In the genomic region with DNA sequence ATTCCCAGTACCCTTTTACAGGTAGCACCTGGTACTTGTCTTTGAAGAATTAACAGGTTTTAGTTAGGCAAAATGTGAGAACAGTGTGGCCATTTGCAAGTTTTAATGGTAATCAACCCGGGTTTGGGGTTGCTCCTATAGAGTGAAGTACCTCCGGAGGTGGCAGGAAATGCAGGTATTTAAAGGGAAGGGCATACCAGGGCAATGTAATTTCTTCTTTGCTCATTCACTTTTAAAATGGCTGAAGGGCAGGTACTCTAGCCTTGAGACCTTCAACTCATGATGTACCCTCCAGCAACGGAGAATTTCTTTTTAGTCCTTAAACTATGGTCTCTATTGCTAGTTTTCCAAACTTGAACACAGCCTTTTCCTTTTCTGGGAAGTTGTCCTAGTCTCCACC, we compare ENCODE assay signal across 8 cellular contexts. TPM values are rescaled to one million over a fixed set of nuclear protein-coding genes. Genes with fewer than 3 reads are reported as not detected.
DNase-seq lines count a peak whose midpoint lies in the region; ATAC-seq and TF ChIP-seq lines count a peak whose summit lies in the region.

No MANE protein-coding gene starts in this region.

- H4K8ac ChIP-seq in trophoblast cell (ENCODE audit: low read depth, low read length), result no peak overlapping the region

- H4K91ac ChIP-seq in trophoblast cell (ENCODE audit: low read depth, low read length), result no peak overlapping the region

- H3K27me3 ChIP-seq in esophagus (ENCODE audit: control insufficient read depth in 1 of 2, insufficient read depth in 2 of 2, low read length in 2 of 2) (no peaks in the 10 kb centered on the region), trophoblast cell (ENCODE audit: insufficient read depth, low read length) (no peaks in the 10 kb centered on the region)

- H3K27ac ChIP-seq in esophagus (ENCODE audit: low read depth in 2 of 2, low read length in 1 of 2) (peak overlapping the region; percentile 40 to 99), trophoblast cell (ENCODE audit: low read depth, low read length) (no peak overlapping the region)

- no peak overlapping the region for H2AFZ ChIP-seq in trophoblast cell (ENCODE audit: insufficient read depth, low read length, poor library complexity)

- H3K9ac ChIP-seq in trophoblast cell (ENCODE audit: low read length), result peak overlapping the region; percentile 55

- no peak overlapping the region for H3K23ac ChIP-seq in trophoblast cell (ENCODE audit: low read length)

- H3K36me3 ChIP-seq in esophagus (ENCODE audit: control insufficient read depth in 2 of 2, insufficient read depth in 2 of 2, low read length in 1 of 2) (no peaks in the 10 kb centered on the region), trophoblast cell (ENCODE audit: control insufficient read depth in 1 of 2, insufficient read depth in 2 of 2, low read length in 2 of 2) (peaks cover 0 to 2% of the 10 kb centered on the region in 2 experiments)

- H3K14ac ChIP-seq in trophoblast cell (ENCODE audit: low read length), result no peak overlapping the region

- ATAC-seq in GM18520 (IDR thresholded peaks at IDR 0.05; ENCODE audit: unreplicated experiment) (no peak), GM21423 (IDR thresholded peaks at IDR 0.05; ENCODE audit: unreplicated experiment) (no peak)

- H2BK12ac ChIP-seq in trophoblast cell (ENCODE audit: low read length), result no peak overlapping the region

- H3K9me3 ChIP-seq in esophagus (ENCODE audit: control insufficient read depth in 2 of 2, insufficient read depth in 1 of 2, low read depth in 1 of 2, low read length in 1 of 2) (no peaks in the 10 kb centered on the region), trophoblast cell (ENCODE audit: insufficient read depth, low read depth, low read length) (no peaks in the 10 kb centered on the region)

- H3K4me2 ChIP-seq in trophoblast cell (ENCODE audit: low read length), result peak overlapping the region; percentile 91

- H4K12ac ChIP-seq in trophoblast cell (ENCODE audit: low read depth, low read length), result no peak overlapping the region

- no peak for TF ChIP-seq CTCF in GM12865 (IDR thresholded peaks at IDR 0.05; ENCODE audit: insufficient read depth, low read depth, low read length, missing control alignments)

- H3K4ac ChIP-seq in trophoblast cell (ENCODE audit: low read depth, low read length), result no peak overlapping the region

- H2BK5ac ChIP-seq in trophoblast cell (ENCODE audit: low read depth, low read length, poor library complexity), result no peak overlapping the region

- peaks cover 28% of the 10 kb centered on the region for H3K79me2 ChIP-seq in trophoblast cell (ENCODE audit: control insufficient read depth, insufficient read depth, low read length, poor library complexity)

- WGBS in esophagus, 2 donors, result 24 to 28% methylated on average over 3 of the region's 3 CpGs
- WGBS in trophoblast cell (ENCODE audit: extremely low coverage, insufficient coverage, insufficient read length), result no CpG with 5 or more reads among the region's 3 CpGs

- H2AK5ac ChIP-seq in trophoblast cell (ENCODE audit: low read length), result no peak overlapping the region

- DNase-seq in GM12865 (ENCODE audit: low read depth) (peak; percentile 38), trophoblast cell (no peak), NCI-H446 treated with DMSO at 0.1 percent for 48 hours (lab: John Stamatoyannopoulos, UW) (no peak), cerebellar nuclear complex (lab: John Stamatoyannopoulos, UW) (no peak)

- 0 out of 2 replicates have a peak, but pooled peaks have one; percentile 16 for TF ChIP-seq POLR2A in Raji (IDR thresholded peaks at IDR 0.05; ENCODE audit: insufficient read depth, low read depth, low read length)

- H3K4me3 ChIP-seq in GM12865 (ENCODE audit: low read depth, low read length) (peak overlapping the region; percentile 82), esophagus (ENCODE audit: low read depth in 1 of 2, low read length in 2 of 2) (peak overlapping the region in 1 of 2 donors; percentile 94), trophoblast cell (ENCODE audit: low read depth, low read length) (no peak overlapping the region)

- H3K18ac ChIP-seq in trophoblast cell (ENCODE audit: low read length), result no peak overlapping the region

- H3K79me1 ChIP-seq in trophoblast cell (ENCODE audit: low read length), result peaks cover 15% of the 10 kb centered on the region

- H3K4me1 ChIP-seq in esophagus (ENCODE audit: control insufficient read depth in 2 of 2, insufficient read depth in 2 of 2, low read length in 1 of 2) (peaks cover 4 to 7% of the 10 kb centered on the region in 2 donors), trophoblast cell (ENCODE audit: control insufficient read depth in 1 of 2, insufficient read depth in 2 of 2, low read length in 2 of 2) (peaks cover 3 to 8% of the 10 kb centered on the region in 2 experiments)

- no peak overlapping the region for H2BK120ac ChIP-seq in trophoblast cell (ENCODE audit: insufficient read depth, low read length, poor library complexity)

RNA-seq across cellular contexts. Expression of gene HSPA4, which starts 1.3 kb away (rescaled TPM):
- 100 to 1,000 TPM in 1 of 2 donors, 10 to 100 TPM in 1; 60.6 to 103 TPM for polyA plus RNA-seq in esophagus
- 163 and 170 TPM in 2 replicates for polyA plus RNA-seq in trophoblast cell (2013)

RNA-seq across cellular contexts. Expression of gene ZCCHC10, which starts 24.2 kb away (rescaled TPM):
- polyA plus RNA-seq in esophagus, result 10 to 100 TPM; 22.0 to 23.4 TPM
- polyA plus RNA-seq in trophoblast cell (2013), result 40.0 and 41.2 TPM in 2 replicates
